1 cellular context compared by ENCODE assay signal in the genomic region with DNA sequence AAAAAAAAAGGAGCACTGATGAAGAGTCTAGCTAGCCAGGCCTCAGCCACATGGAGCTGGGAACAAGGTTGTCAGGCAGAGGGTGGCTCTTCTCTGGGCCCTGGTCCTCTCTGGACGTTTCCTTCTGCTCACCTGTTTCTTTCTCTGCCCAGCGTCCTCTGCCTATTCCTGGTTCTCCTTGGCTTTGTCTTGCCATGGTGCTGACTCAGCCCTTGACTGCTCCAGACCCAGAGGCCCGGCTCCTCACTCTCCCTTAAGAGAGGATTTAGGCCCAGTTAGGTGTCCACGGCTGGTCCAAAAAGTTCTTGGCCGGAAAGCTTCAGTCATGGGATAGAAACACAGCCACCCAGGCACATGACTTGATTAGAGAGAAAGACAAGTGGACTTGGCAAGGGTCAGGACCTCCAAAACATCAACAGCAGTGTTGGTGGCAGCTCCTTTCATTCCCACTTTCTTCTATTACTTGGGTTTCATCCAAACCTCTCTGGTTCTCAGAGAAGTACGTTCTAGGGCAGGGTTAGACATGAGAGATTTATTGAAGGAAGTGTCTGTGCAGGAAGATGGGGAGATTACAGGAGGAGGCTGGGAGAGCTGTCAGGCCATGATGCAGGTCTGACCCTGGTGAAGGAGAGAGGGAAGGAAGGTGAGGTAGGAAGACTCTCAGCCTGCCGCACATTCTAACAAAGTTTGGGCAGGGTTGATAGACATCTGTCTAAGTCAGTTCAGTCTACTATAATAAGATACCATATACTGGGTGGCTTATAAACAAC.
A peak's percentile ranks its signal among the peaks of the same experiment; 100 is the strongest.
TF ChIP-seq lines count a peak whose summit lies in the region.

No MANE protein-coding gene starts in this region.

TF ChIP-seq in K562, 482 proteins besides CTCF, POLR2A, EP300 and RAD21 (continued from another document):
- TF ChIP-seq ZNF592 (IDR thresholded peaks at IDR 0.05), result 0 out of 2 replicates have a peak, but pooled peaks have one; percentile 13
- TF ChIP-seq, protein P1, sequence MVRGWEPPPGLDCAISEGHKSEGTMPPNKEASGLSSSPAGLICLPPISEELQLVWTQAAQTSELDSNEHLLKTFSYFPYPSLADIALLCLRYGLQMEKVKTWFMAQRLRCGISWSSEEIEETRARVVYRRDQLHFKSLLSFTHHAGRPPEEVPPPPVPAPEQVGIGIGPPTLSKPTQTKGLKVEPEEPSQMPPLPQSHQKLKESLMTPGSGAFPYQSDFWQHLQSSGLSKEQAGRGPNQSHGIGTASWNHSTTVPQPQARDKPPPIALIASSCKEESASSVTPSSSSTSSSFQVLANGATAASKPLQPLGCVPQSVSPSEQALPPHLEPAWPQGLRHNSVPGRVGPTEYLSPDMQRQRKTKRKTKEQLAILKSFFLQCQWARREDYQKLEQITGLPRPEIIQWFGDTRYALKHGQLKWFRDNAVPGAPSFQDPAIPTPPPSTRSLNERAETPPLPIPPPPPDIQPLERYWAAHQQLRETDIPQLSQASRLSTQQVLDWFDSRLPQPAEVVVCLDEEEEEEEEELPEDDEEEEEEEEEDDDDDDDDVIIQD (CRISPR knock-in tag; IDR thresholded peaks at IDR 0.05), result no peak
- no peak for TF ChIP-seq DNMT1 (IDR thresholded peaks at IDR 0.05)
- TF ChIP-seq, protein P2, sequence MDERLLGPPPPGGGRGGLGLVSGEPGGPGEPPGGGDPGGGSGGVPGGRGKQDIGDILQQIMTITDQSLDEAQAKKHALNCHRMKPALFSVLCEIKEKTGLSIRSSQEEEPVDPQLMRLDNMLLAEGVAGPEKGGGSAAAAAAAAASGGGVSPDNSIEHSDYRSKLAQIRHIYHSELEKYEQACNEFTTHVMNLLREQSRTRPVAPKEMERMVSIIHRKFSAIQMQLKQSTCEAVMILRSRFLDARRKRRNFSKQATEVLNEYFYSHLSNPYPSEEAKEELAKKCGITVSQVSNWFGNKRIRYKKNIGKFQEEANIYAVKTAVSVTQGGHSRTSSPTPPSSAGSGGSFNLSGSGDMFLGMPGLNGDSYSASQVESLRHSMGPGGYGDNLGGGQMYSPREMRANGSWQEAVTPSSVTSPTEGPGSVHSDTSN (CRISPR knock-in tag; IDR thresholded peaks at IDR 0.05; ENCODE audit: low read depth), result no peak
- TF ChIP-seq, protein P2 (tag; conservative IDR thresholded peaks at IDR 0.05; ENCODE audit: low read depth), result peak; percentile 84
- TF ChIP-seq KLF16 (IDR thresholded peaks at IDR 0.05), result no peak
- TF ChIP-seq MAFG (tag; conservative IDR thresholded peaks at IDR 0.05), result peak; percentile 33
- TF ChIP-seq GATA2 (CRISPR knock-in tag; IDR thresholded peaks at IDR 0.05), result peak; percentile 58; the same call in 1 of the 2 replicates
- TF ChIP-seq KDM1A (IDR thresholded peaks at IDR 0.05), result no peak
- TF ChIP-seq FOXA3 (CRISPR knock-in tag; conservative IDR thresholded peaks at IDR 0.05 in 1 of 2, IDR thresholded peaks at IDR 0.05 in 1 of 2), result no peak
- TF ChIP-seq ZNF79 (CRISPR knock-in tag; IDR thresholded peaks at IDR 0.05; ENCODE audit: low read depth), result no peak
- no peak for TF ChIP-seq BCOR (IDR thresholded peaks at IDR 0.05)
- peak; percentile 60 for TF ChIP-seq C11orf30 (IDR thresholded peaks at IDR 0.05; ENCODE audit: low read depth)
- TF ChIP-seq JUNB (CRISPR knock-in tag; conservative IDR thresholded peaks at IDR 0.05), result no peak
- peak; percentile 51 for TF ChIP-seq ZNF316 (IDR thresholded peaks at IDR 0.05)
- TF ChIP-seq HIVEP1 (CRISPR knock-in tag; IDR thresholded peaks at IDR 0.05), result no peak
- TF ChIP-seq MEF2D (tag; conservative IDR thresholded peaks at IDR 0.05; ENCODE audit: low read depth), result no peak
- TF ChIP-seq LEF1 (IDR thresholded peaks at IDR 0.05), result peak; percentile 26; the same call in 1 of the 2 replicates
- 0 out of 2 replicates have a peak, but pooled peaks have one; percentile 8 for TF ChIP-seq TCF3 (CRISPR knock-in tag; IDR thresholded peaks at IDR 0.05)
- TF ChIP-seq NFIC (IDR thresholded peaks at IDR 0.05), result no peak
- 0 out of 2 replicates have a peak, but pooled peaks have one; percentile 20 for TF ChIP-seq DPF2 (IDR thresholded peaks at IDR 0.05)
- TF ChIP-seq ZNF551 (CRISPR knock-in tag; IDR thresholded peaks at IDR 0.05), result no peak
- no peak for TF ChIP-seq CAMTA2 (CRISPR knock-in tag; conservative IDR thresholded peaks at IDR 0.05)
- no peak for TF ChIP-seq ZNF512 (tag; IDR thresholded peaks at IDR 0.05)
- TF ChIP-seq RBM17 (IDR thresholded peaks at IDR 0.05; ENCODE audit: borderline replicate concordance, low read depth, low read length), result no peak
- TF ChIP-seq HNRNPUL1 (IDR thresholded peaks at IDR 0.05; ENCODE audit: low read length), result no peak
- no peak for TF ChIP-seq DIDO1 (tag; IDR thresholded peaks at IDR 0.05; ENCODE audit: low read depth)
- TF ChIP-seq ZBTB1 (CRISPR knock-in tag; IDR thresholded peaks at IDR 0.05; ENCODE audit: borderline replicate concordance, low read depth), result no peak
- no peak for TF ChIP-seq POLR2H (tag; IDR thresholded peaks at IDR 0.05; ENCODE audit: low read depth)
- TF ChIP-seq HNRNPH1 (optimal IDR thresholded peaks at IDR 0.05; ENCODE audit: low read depth, low read length), result no peak
- no peak for TF ChIP-seq MCM3 (IDR thresholded peaks at IDR 0.05)
- TF ChIP-seq CBFB (CRISPR knock-in tag; IDR thresholded peaks at IDR 0.05), result no peak
- TF ChIP-seq, protein P3, sequence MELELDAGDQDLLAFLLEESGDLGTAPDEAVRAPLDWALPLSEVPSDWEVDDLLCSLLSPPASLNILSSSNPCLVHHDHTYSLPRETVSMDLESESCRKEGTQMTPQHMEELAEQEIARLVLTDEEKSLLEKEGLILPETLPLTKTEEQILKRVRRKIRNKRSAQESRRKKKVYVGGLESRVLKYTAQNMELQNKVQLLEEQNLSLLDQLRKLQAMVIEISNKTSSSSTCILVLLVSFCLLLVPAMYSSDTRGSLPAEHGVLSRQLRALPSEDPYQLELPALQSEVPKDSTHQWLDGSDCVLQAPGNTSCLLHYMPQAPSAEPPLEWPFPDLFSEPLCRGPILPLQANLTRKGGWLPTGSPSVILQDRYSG (tag; conservative IDR thresholded peaks at IDR 0.05; ENCODE audit: low read depth), result no peak
- no peak for TF ChIP-seq HSF4 (CRISPR knock-in tag; IDR thresholded peaks at IDR 0.05; ENCODE audit: borderline replicate concordance)
- TF ChIP-seq NCOA6 (IDR thresholded peaks at IDR 0.05), result no peak
- no peak for TF ChIP-seq WHSC1 (IDR thresholded peaks at IDR 0.05; ENCODE audit: low read length)
- TF ChIP-seq MEIS2 (IDR thresholded peaks at IDR 0.05; ENCODE audit: partially characterized antibody), result peak; percentile 89
- TF ChIP-seq NFATC3 (IDR thresholded peaks at IDR 0.05), result no peak
- no peak for TF ChIP-seq POLR3A (IDR thresholded peaks at IDR 0.05; ENCODE audit: borderline replicate concordance, extremely low read depth, insufficient read depth, insufficient read length)
- no peak for TF ChIP-seq CUX1 (CRISPR knock-in tag; IDR thresholded peaks at IDR 0.05)
